ENCODE assay signal across 16 cellular contexts in genomic region chr22:23774114-23774921, GRCh38.
DNase-seq lines count a peak whose midpoint lies in the region; ATAC-seq and TF ChIP-seq lines count a peak whose summit lies in the region.
"Had no signal": no experiment of that assay in that cellular context is flagged by ENCODE, and none has a peak within 500 bp of the region (broad histone marks: within the 10 kb centered on the region; RNA-seq: fewer than 3 reads in every experiment).

No MANE protein-coding gene starts in this region.

- peak overlapping the region; percentile 77 for H3K4me3 ChIP-seq in BLaER1
- H3K4me3 ChIP-seq: GM12878 had no signal

- peaks cover 7% of the 10 kb centered on the region for H3K36me3 ChIP-seq in BLaER1
- H3K36me3 ChIP-seq: pancreas had no signal

- peak overlapping the region; percentile 93 for H3K9ac ChIP-seq in BLaER1

- DNase-seq in RWPE1 (ENCODE audit: low spot score) (no peak), nephron progenitor cell (no peak), AML-193 (lab: John Stamatoyannopoulos, UW) (no peak)
- DNase-seq: activated CD4-positive, alpha-beta T cell treated with anti-CD3 and anti-CD28 coated beads for 36 hours; activated naive CD4-positive, alpha-beta T cell treated with anti-CD3 and anti-CD28 coated beads, Interleukin-2, amount 50 U/mL, for 16 hours; midbrain; NCI-H187 treated with DMSO at 0.1 percent for 48 hours; NCI-H510A treated with DMSO at 0.1 percent for 48 hours; SIG-M5; stimulated activated naive CD4-positive, alpha-beta T cell treated with Interleukin-2 at 50 U/mL for 16 hours; T1000 had no signal

- ATAC-seq in HG03432 (IDR thresholded peaks at IDR 0.05; ENCODE audit: unreplicated experiment) (no peak), GM21717 (IDR thresholded peaks at IDR 0.05; ENCODE audit: unreplicated experiment) (no peak)
- ATAC-seq: activated CD4-positive, alpha-beta T cell treated with anti-CD3 and anti-CD28 coated beads for 36 hours; GM12878; pancreas had no signal

- TF ChIP-seq CTCF in RWPE1 (conservative IDR thresholded peaks at IDR 0.05; ENCODE audit: low read depth): no peak
- no peak for TF ChIP-seq CTCF in nephron progenitor cell (IDR thresholded peaks at IDR 0.05)

- peak overlapping the region; percentile 72 for H3K4me3 Mint-ChIP-seq in nephron progenitor cell
- H3K4me3 Mint-ChIP-seq: activated CD4-positive, alpha-beta T cell treated with anti-CD3 and anti-CD28 coated beads for 36 hours had no signal

- peaks cover 6% of the 10 kb centered on the region for H4K20me1 ChIP-seq in BLaER1

- H3K9me3 ChIP-seq in BLaER1: no peaks in the 10 kb centered on the region
- H3K9me3 ChIP-seq: pancreas had no signal

- H3K9me3 Mint-ChIP-seq in nephron progenitor cell: no peaks in the 10 kb centered on the region

- H3K4me1 ChIP-seq in BLaER1: peaks cover 90% of the 10 kb centered on the region
- H3K4me1 ChIP-seq: pancreas had no signal

- no peak overlapping the region for H3K27ac Mint-ChIP-seq in nephron progenitor cell
- H3K27ac Mint-ChIP-seq: activated CD4-positive, alpha-beta T cell treated with anti-CD3 and anti-CD28 coated beads for 36 hours had no signal

- peak overlapping the region; percentile 99 for H3K4me2 ChIP-seq in BLaER1

- no peaks in the 10 kb centered on the region for H3K27me3 ChIP-seq in BLaER1
- H3K27me3 ChIP-seq: pancreas had no signal

- H3K4me1 Mint-ChIP-seq in nephron progenitor cell: peaks cover 40% of the 10 kb centered on the region

- POLR2A ChIA-PET in RWPE1 (lab: Yijun Ruan, JAX; ENCODE audit: low non-redundant PET): no interaction called here

- CTCF ChIA-PET in RWPE1 (lab: Yijun Ruan, JAX): interaction anchor here (0.7 kb wide), 1 partner anchor 493 kb away, joined by 3 read pairs; no protein-coding TSS in a partner anchor

- H3K27me3 Mint-ChIP-seq in nephron progenitor cell (ENCODE audit: low read depth, poor library complexity): peaks cover 13% of the 10 kb centered on the region

- no peaks in the 10 kb centered on the region for H3K36me3 Mint-ChIP-seq in nephron progenitor cell (ENCODE audit: low read depth)

- H3K27ac ChIP-seq in BLaER1 (peak overlapping the region; percentile 94), RWPE1 (peak overlapping the region; percentile 24; the same call in 1 of the 2 replicates)
- H3K27ac ChIP-seq: pancreas had no signal
